8 cellular contexts compared by ENCODE assay signal in genomic region chr11:63998558-63999348, GRCh38. TPM values are rescaled to one million over a fixed set of nuclear protein-coding genes. Genes with fewer than 3 reads are reported as not detected.
A peak's percentile ranks its signal among the peaks of the same experiment; 100 is the strongest.
DNase-seq lines count a peak whose midpoint lies in the region; ATAC-seq and TF ChIP-seq lines count a peak whose summit lies in the region.

No MANE protein-coding gene starts in this region.

- H3K4me3 ChIP-seq in hepatocyte: no peak overlapping the region

- no peaks in the 10 kb centered on the region for H3K27me3 ChIP-seq in hepatocyte

- CTCF ChIA-PET in RWPE1 (lab: Yijun Ruan, JAX): interaction anchor here (0.6 to 5.1 kb wide), 6 partner anchors 17 to 162 kb away, joined by 3 to 45 read pairs (median 7); no protein-coding TSS in a partner anchor

- 63% methylated on average over 24 of the region's 54 CpGs for WGBS in hepatocyte (ENCODE audit: low lambda C conversion rate, missing lambda C conversion rate)

- H4K20me1 ChIP-seq in hepatocyte (ENCODE audit: insufficient read depth, poor library complexity, severe bottlenecking): peaks cover 23% of the 10 kb centered on the region

- peak overlapping the region; percentile 90 for H3K4me2 ChIP-seq in hepatocyte

- H3K9me2 ChIP-seq in hepatocyte (replicated peaks; ENCODE audit: insufficient read depth): no peaks in the 10 kb centered on the region

- POLR2A ChIA-PET in RWPE1 (lab: Yijun Ruan, JAX; ENCODE audit: low non-redundant PET): no interaction called here

- no peaks in the 10 kb centered on the region for H3K9me3 ChIP-seq in hepatocyte (ENCODE audit: low read depth)

- intact Hi-C loops in sciatic nerve (cut with DNase I): loop anchor here (10.0 kb wide), 1 partner anchor 296 kb away; the partner anchor contains the start of gene KCNK4

- H3K36me3 ChIP-seq in hepatocyte (replicated peaks; ENCODE audit: insufficient read depth, low read depth): no peaks in the 10 kb centered on the region

- peaks cover 34% of the 10 kb centered on the region for H3K4me1 ChIP-seq in hepatocyte (ENCODE audit: insufficient read depth)

- peak; percentile 49 for DNase-seq in NCI-H2029 (lab: John Stamatoyannopoulos, UW)
- no peak for DNase-seq in NCI-H2029 treated with DMSO at 0.1 percent for 48 hours (lab: John Stamatoyannopoulos, UW)
- peak; percentile 81 for DNase-seq in RWPE1 (ENCODE audit: low spot score)
- DNase-seq in hepatocyte (ENCODE audit: low spot score): no peak
- DNase-seq in sciatic nerve (ENCODE audit: low spot score): peak; percentile 69
- no peak for DNase-seq in NK-92 treated with Interleukin-12 subunit alpha and Interleukin-12 subunit beta, amount 100 ng/mL, for 24 hours (lab: John Stamatoyannopoulos, UW)
- DNase-seq in DMS 273 (lab: John Stamatoyannopoulos, UW; ENCODE audit: unreplicated experiment): no peak

- ATAC-seq in sciatic nerve (no peak), HG02970 (IDR thresholded peaks at IDR 0.05; ENCODE audit: low FRiP score, unreplicated experiment) (no peak)

- TF ChIP-seq CTCF in RWPE1 (conservative IDR thresholded peaks at IDR 0.05; ENCODE audit: low read depth) (no peak; the same call in 1 of the 2 replicates), hepatocyte (IDR thresholded peaks at IDR 0.05; ENCODE audit: poor library complexity) (no peak)

- peak overlapping the region; percentile 85 for H3K27ac ChIP-seq in RWPE1
- H3K27ac ChIP-seq in hepatocyte: no peak overlapping the region

- H3K79me2 ChIP-seq in hepatocyte: no peaks in the 10 kb centered on the region

- no peak overlapping the region for H2AFZ ChIP-seq in hepatocyte

RNA-seq across cellular contexts. Expression of gene OTUB1, which starts 12.5 kb away (rescaled TPM):
- 49.9 and 55.9 TPM in 2 replicates for total RNA-seq in hepatocyte
- polyA plus RNA-seq in hepatocyte: 152 and 196 TPM in 2 replicates
- total RNA-seq in sciatic nerve: 38.7 TPM

RNA-seq across cellular contexts. Expression of gene COX8A, which starts 24.3 kb away (rescaled TPM):
- total RNA-seq in hepatocyte: 430 and 436 TPM in 2 replicates
- 463 TPM in 2 replicates for polyA plus RNA-seq in hepatocyte
- 118 TPM for total RNA-seq in sciatic nerve

RNA-seq across cellular contexts. Expression of gene FLRT1, which starts 37.0 kb away (rescaled TPM):
- total RNA-seq in hepatocyte (0.43 and 0.84 TPM in 2 replicates), sciatic nerve (3.5 TPM)
- polyA plus RNA-seq in hepatocyte: 0.34 and 0.61 TPM in 2 replicates

RNA-seq across cellular contexts. Expression of gene NAA40, which starts 60.0 kb away (rescaled TPM):
- total RNA-seq in hepatocyte (12.2 and 15.3 TPM in 2 replicates), sciatic nerve (14.5 TPM)
- 16.4 and 17.9 TPM in 2 replicates for polyA plus RNA-seq in hepatocyte

Comparison
In these comparisons a context has a peak if more than half of its experiments do, and no peak if none do; other contexts are left out.
1. DNase-seq: peak in NCI-H2029 (single experiment), RWPE1 (single experiment) and sciatic nerve (single experiment); none in NCI-H2029 treated with DMSO at 0.1 percent for 48 hours (single experiment), hepatocyte (single experiment), NK-92 treated with Interleukin-12 subunit alpha and Interleukin-12 subunit beta, amount 100 ng/mL, for 24 hours (single experiment) and DMS 273 (single experiment).